ENCODE assay signal across 20 cellular contexts in genomic region chr3:138767498-138768104, GRCh38.
DNase-seq lines count a peak whose midpoint lies in the region; ATAC-seq and TF ChIP-seq lines count a peak whose summit lies in the region.
"Had no signal": no experiment of that assay in that cellular context is flagged by ENCODE, and none has a peak within 500 bp of the region (broad histone marks: within the 10 kb centered on the region; RNA-seq: fewer than 3 reads in every experiment).

No MANE protein-coding gene starts in this region.

- H3K23ac ChIP-seq in mesenchymal stem cell (ENCODE audit: low read length in 2 of 2) = no peak overlapping the region

- intact Hi-C loops in colonic mucosa (cut with DNase I) = no loop called here

- H3K79me1 ChIP-seq in mesenchymal stem cell (replicated peaks; ENCODE audit: low read length, poor library complexity, severe bottlenecking) = peaks cover 27% of the 10 kb centered on the region

- H3K4me3 ChIP-seq in BLaER1 (peak overlapping the region; percentile 35), mesenchymal stem cell (ENCODE audit: insufficient read depth in 1 of 2, low read depth in 1 of 2, low read length in 2 of 2) (no peak overlapping the region), colonic mucosa (no peak overlapping the region)
- H3K4me3 ChIP-seq: A549, GM12878 had no signal

- H3K18ac ChIP-seq in mesenchymal stem cell (ENCODE audit: low read depth in 1 of 2, low read length in 2 of 2) = peak overlapping the region in 1 of 2 experiments; percentile 50

- H2BK15ac ChIP-seq in mesenchymal stem cell (ENCODE audit: low read depth, poor library complexity, severe bottlenecking) = no peak overlapping the region

- H2BK12ac ChIP-seq in mesenchymal stem cell (ENCODE audit: low read length in 2 of 2) = no peak overlapping the region

- peak overlapping the region; percentile 85 for H2AK5ac ChIP-seq in mesenchymal stem cell (ENCODE audit: low read length, severe bottlenecking)

- peak overlapping the region; percentile 8 for H3K27ac Mint-ChIP-seq in T-helper 17 cell
- H3K27ac Mint-ChIP-seq: H9 had no signal

- no peak overlapping the region for H3K4me2 ChIP-seq in BLaER1
- no peak overlapping the region for H3K4me2 ChIP-seq in mesenchymal stem cell (ENCODE audit: low read length, poor library complexity, severe bottlenecking)
- H3K4me2 ChIP-seq: A549 had no signal

- no peak overlapping the region for H4K91ac ChIP-seq in mesenchymal stem cell (ENCODE audit: low read length)

- peaks cover 9% of the 10 kb centered on the region for H3K4me1 Mint-ChIP-seq in T-helper 17 cell
- H3K4me1 Mint-ChIP-seq: H9 had no signal

- peaks cover 46% of the 10 kb centered on the region for H3K36me3 ChIP-seq in BLaER1
- peaks cover 9 to 17% of the 10 kb centered on the region in 2 experiments for H3K36me3 ChIP-seq in mesenchymal stem cell (ENCODE audit: control insufficient read depth in 1 of 2, insufficient read depth in 2 of 2, low read depth in 1 of 2, low read length in 2 of 2)
- no peaks in the 10 kb centered on the region for H3K36me3 ChIP-seq in colonic mucosa

- H3K27ac ChIP-seq in BLaER1 = no peak overlapping the region
- peak overlapping the region; percentile 6 for H3K27ac ChIP-seq in mesenchymal stem cell (ENCODE audit: low read length, poor library complexity, severe bottlenecking)
- H3K27ac ChIP-seq in colonic mucosa = no peak overlapping the region
- H3K27ac ChIP-seq: 22Rv1, A549, HL-60 had no signal

- ATAC-seq in T-helper 17 cell = no peak
- ATAC-seq in left lobe of liver = peak; percentile 93
- no peak for ATAC-seq in HG03108 (IDR thresholded peaks at IDR 0.05; ENCODE audit: unreplicated experiment)
- ATAC-seq: A549, GM12878 had no signal

- no peaks in the 10 kb centered on the region for H3K27me3 ChIP-seq in BLaER1
- H3K27me3 ChIP-seq in mesenchymal stem cell (ENCODE audit: control insufficient read depth in 1 of 2, insufficient read depth in 1 of 2, low read length in 2 of 2) = no peaks in the 10 kb centered on the region
- no peaks in the 10 kb centered on the region for H3K27me3 ChIP-seq in colonic mucosa

- H4K8ac ChIP-seq in mesenchymal stem cell (ENCODE audit: low read length) = no peak overlapping the region

- H3K36me3 Mint-ChIP-seq in T-helper 17 cell (ENCODE audit: low read depth) = no peaks in the 10 kb centered on the region

- no peaks in the 10 kb centered on the region for H3K27me3 Mint-ChIP-seq in T-helper 17 cell
- H3K27me3 Mint-ChIP-seq: CD4-positive, CD25-positive, alpha-beta regulatory T cell; CD8-positive, alpha-beta memory T cell; IgD-negative memory B cell had no signal

- H4K20me1 ChIP-seq in BLaER1 = no peaks in the 10 kb centered on the region

- no peak overlapping the region for H3K4me3 Mint-ChIP-seq in T-helper 17 cell
- H3K4me3 Mint-ChIP-seq: CD4-positive, CD25-positive, alpha-beta regulatory T cell; CD8-positive, alpha-beta memory T cell; H9; IgD-negative memory B cell had no signal

- no peak overlapping the region for H2AFZ ChIP-seq in mesenchymal stem cell (ENCODE audit: low read depth, low read length)

- H3K14ac ChIP-seq in mesenchymal stem cell (ENCODE audit: low read length in 2 of 2) = peak overlapping the region in 1 of 2 experiments; percentile 66

- no peak for TF ChIP-seq CTCF in colonic mucosa (IDR thresholded peaks at IDR 0.05)

- no peak overlapping the region for H3K9ac ChIP-seq in BLaER1
- no peak overlapping the region for H3K9ac ChIP-seq in mesenchymal stem cell (ENCODE audit: low read length)
- no peak overlapping the region for H3K9ac ChIP-seq in colonic mucosa (ENCODE audit: low read depth in 2 of 2, low read length in 2 of 2)

- H3K9me3 ChIP-seq in BLaER1 (peaks cover 65% of the 10 kb centered on the region), T-helper 17 cell (ENCODE audit: control insufficient read depth, low read length, poor library complexity, severe bottlenecking) (no peaks in the 10 kb centered on the region), mesenchymal stem cell (ENCODE audit: control insufficient read depth, low read length) (peaks cover 8% of the 10 kb centered on the region), colonic mucosa (no peaks in the 10 kb centered on the region)

- no peak overlapping the region for H2BK5ac ChIP-seq in mesenchymal stem cell (ENCODE audit: low read depth, low read length, poor library complexity, severe bottlenecking)

- WGBS in mesenchymal stem cell = 96% methylated on average over 11 of the region's 11 CpGs

- H3K4me1 ChIP-seq in BLaER1 (no peaks in the 10 kb centered on the region), mesenchymal stem cell (ENCODE audit: control insufficient read depth, insufficient read depth, low read depth, low read length) (peaks cover 20% of the 10 kb centered on the region), colonic mucosa (no peaks in the 10 kb centered on the region)

- no peak overlapping the region for H2BK120ac ChIP-seq in mesenchymal stem cell (ENCODE audit: low read depth, low read length)

- DNase-seq in T-helper 17 cell (no peak), left lobe of liver (ENCODE audit: low spot score) (peak; percentile 54), mesenchymal stem cell (no peak), colonic mucosa (no peak), NCI-H146 (lab: John Stamatoyannopoulos, UW) (no peak), NCI-H2081 (lab: John Stamatoyannopoulos, UW) (no peak)
- DNase-seq: AML-193; CD4-positive, CD25-positive, alpha-beta regulatory T cell; CD8-positive, alpha-beta memory T cell; COR-L47; DMS 273 treated with DMSO at 0.1 percent for 48 hours; EL had no signal

- H3K4ac ChIP-seq in mesenchymal stem cell (ENCODE audit: low read depth in 1 of 2, low read length in 2 of 2) = no peak overlapping the region
